In the genomic region with DNA sequence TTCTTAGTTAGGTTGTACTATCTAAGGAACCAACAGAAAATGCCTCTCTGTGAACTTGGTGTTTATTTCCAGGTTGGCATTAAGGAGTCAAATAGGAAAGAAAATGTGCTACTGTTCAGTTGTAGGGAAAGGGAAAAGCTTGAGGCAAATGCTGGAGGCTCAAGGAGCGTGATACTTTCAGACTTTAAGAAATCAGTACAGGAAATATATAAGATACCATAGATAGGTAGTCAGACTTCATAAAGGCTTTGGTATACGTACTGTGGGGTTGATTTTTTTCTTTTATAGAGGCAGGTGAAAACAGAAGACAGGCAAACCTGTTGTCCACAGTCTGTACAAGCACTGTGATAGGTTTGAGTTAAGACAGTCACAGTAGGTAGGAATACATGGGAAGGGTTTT, we compare ENCODE assay signal across 1 cellular context.
TF ChIP-seq lines count a peak whose summit lies in the region.

No MANE protein-coding gene starts in this region.

TF ChIP-seq in IMR-90, 13 proteins besides CTCF, POLR2A, EP300 and RAD21 (continued from another document):
- TF ChIP-seq SMC3 (IDR thresholded peaks at IDR 0.05; ENCODE audit: low read depth, low read length), result no peak
- TF ChIP-seq RCOR1 (IDR thresholded peaks at IDR 0.05; ENCODE audit: insufficient replicate concordance, low read length), result no peak
- no peak for TF ChIP-seq FOS (IDR thresholded peaks at IDR 0.05; ENCODE audit: low read depth, low read length)
- TF ChIP-seq CHD1 (IDR thresholded peaks at IDR 0.05; ENCODE audit: low read depth, low read length), result no peak
TF ChIP-seq in IMR-90: peak in this region for 0.
